ENCODE assay signal across 1 cellular context in genomic region chr12:8455727-8456360, GRCh38.
TF ChIP-seq lines count a peak whose summit lies in the region.

CLEC6A (plus strand) TSS chr12:8455962; CDS start chr12:8456112, 150 bp downstream.

TF ChIP-seq in HepG2, 621 proteins besides CTCF, POLR2A, EP300 and RAD21 (continued from another document):
- TF ChIP-seq PLRG1 (conservative IDR thresholded peaks at IDR 0.05) (no peak), ZNF563 (CRISPR knock-in tag; IDR thresholded peaks at IDR 0.05) (no peak), SMAD9 (CRISPR knock-in tag; IDR thresholded peaks at IDR 0.05) (no peak), TRAFD1 (CRISPR knock-in tag; IDR thresholded peaks at IDR 0.05; ENCODE audit: borderline replicate concordance) (no peak), ZNF615 (CRISPR knock-in tag; IDR thresholded peaks at IDR 0.05; ENCODE audit: borderline replicate concordance) (no peak), MXD3 (CRISPR knock-in tag; IDR thresholded peaks at IDR 0.05) (no peak), ZNF230 (CRISPR knock-in tag; IDR thresholded peaks at IDR 0.05) (no peak), KDM4B (CRISPR knock-in tag; IDR thresholded peaks at IDR 0.05) (no peak), ZNF776 (CRISPR knock-in tag; IDR thresholded peaks at IDR 0.05) (no peak), MAFK (conservative IDR thresholded peaks at IDR 0.05 in 1 of 2, IDR thresholded peaks at IDR 0.05 in 1 of 2; ENCODE audit: low read length in 2 of 2) (no peak), ZNF567 (CRISPR knock-in tag; IDR thresholded peaks at IDR 0.05; ENCODE audit: borderline replicate concordance) (no peak), MATR3 (CRISPR knock-in tag; IDR thresholded peaks at IDR 0.05) (no peak), PAF1 (CRISPR knock-in tag; IDR thresholded peaks at IDR 0.05) (no peak)
